In the genomic region with DNA sequence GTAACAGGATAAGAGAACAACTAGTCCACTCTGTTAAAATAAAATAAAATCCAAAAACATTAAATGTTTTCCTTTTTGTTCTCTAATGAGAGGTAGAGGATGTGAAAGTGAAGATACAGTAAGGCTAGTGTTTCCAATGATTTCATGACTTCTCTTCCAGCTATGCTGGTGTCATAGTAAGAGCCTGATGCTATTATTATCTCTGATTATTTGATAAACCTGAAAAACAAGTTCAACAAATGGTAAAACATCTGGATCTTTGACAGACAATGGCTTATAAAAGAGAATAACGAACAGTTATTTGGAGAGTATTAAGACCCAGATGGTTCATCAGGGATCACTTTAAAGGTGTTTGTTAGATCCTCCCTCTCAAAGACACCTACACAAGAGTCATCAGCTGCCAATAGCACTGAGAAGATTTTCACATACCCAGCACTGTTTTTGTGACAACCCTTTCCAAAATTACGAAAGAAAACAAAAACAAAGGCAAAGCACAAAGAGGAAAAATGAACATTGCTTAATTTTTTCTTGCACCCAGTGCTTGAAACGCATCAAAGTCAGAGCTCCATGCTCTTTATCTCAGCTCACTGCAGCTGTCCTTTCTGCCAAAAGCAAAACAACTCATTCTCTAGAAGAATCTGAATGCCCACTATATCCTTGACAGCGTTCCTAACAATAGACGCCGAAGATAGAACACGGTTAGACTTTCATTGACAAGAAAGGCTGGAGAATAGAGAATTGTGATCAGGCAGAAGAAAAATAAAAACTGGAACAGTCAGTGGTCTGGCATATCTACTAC, we compare ENCODE assay signal across 13 cellular contexts.
DNase-seq lines count a peak whose midpoint lies in the region; ATAC-seq, FAIRE-seq and TF ChIP-seq lines count a peak whose summit lies in the region.
"Had no signal": no experiment of that assay in that cellular context is flagged by ENCODE, and none has a peak within 500 bp of the region (broad histone marks: within the 10 kb centered on the region; RNA-seq: fewer than 3 reads in every experiment).

No MANE protein-coding gene starts in this region.

- TF ChIP-seq CTCF in chondrocyte (IDR thresholded peaks at IDR 0.05) (no peak), osteoblast (IDR thresholded peaks at IDR 0.05; ENCODE audit: extremely low read depth, low read depth, low read length) (no peak)

- H4K20me1 ChIP-seq in BLaER1 (no peaks in the 10 kb centered on the region), osteoblast (ENCODE audit: insufficient read depth, low read length) (no peaks in the 10 kb centered on the region)

- no peak overlapping the region for H3K4me3 Mint-ChIP-seq in chondrocyte (ENCODE audit: unreplicated experiment)
- H3K4me3 Mint-ChIP-seq: activated T-cell treated with anti-CD3 and anti-CD28 coated beads, Interleukin-2, amount 50 U/mL, for 72 hours had no signal

- no peaks in the 10 kb centered on the region for H3K27me3 ChIP-seq in BLaER1
- H3K27me3 ChIP-seq in osteoblast (ENCODE audit: insufficient read depth, low read length), result no peaks in the 10 kb centered on the region
- H3K27me3 ChIP-seq: pancreas had no signal

- FAIRE-seq in H54 (lab: Jason Lieb, UNC), result peak; percentile 75

- peak overlapping the region; percentile 62 for H3K4me3 ChIP-seq in BLaER1
- no peak overlapping the region for H3K4me3 ChIP-seq in osteoblast (ENCODE audit: insufficient read depth, low read length)
- H3K4me3 ChIP-seq: pancreas had no signal

- H3K4me2 ChIP-seq in BLaER1 (peak overlapping the region; percentile 87), osteoblast (ENCODE audit: insufficient read depth, low read length) (peak overlapping the region; percentile 55)

- H3K9ac ChIP-seq in BLaER1, result peak overlapping the region; percentile 59

- H3K36me3 ChIP-seq in BLaER1 (no peaks in the 10 kb centered on the region), osteoblast (ENCODE audit: insufficient read depth, low read length) (no peaks in the 10 kb centered on the region)
- H3K36me3 ChIP-seq: pancreas had no signal

- ATAC-seq in HG02759 (IDR thresholded peaks at IDR 0.05; ENCODE audit: unreplicated experiment) (no peak), HG02973 (IDR thresholded peaks at IDR 0.05; ENCODE audit: unreplicated experiment) (no peak), HG03095 (IDR thresholded peaks at IDR 0.05; ENCODE audit: unreplicated experiment) (no peak)
- ATAC-seq: activated T-cell treated with anti-CD3 and anti-CD28 coated beads, Interleukin-2, amount 50 U/mL, for 72 hours had no signal

- H3K27me3 Mint-ChIP-seq in chondrocyte (ENCODE audit: low read depth), result no peaks in the 10 kb centered on the region

- H3K4me1 Mint-ChIP-seq in chondrocyte (ENCODE audit: low read depth), result peaks cover 78% of the 10 kb centered on the region

- no peaks in the 10 kb centered on the region for H3K9me3 ChIP-seq in BLaER1
- no peaks in the 10 kb centered on the region for H3K9me3 ChIP-seq in osteoblast (ENCODE audit: low read depth, low read length)
- H3K9me3 ChIP-seq: pancreas had no signal

- peak overlapping the region; percentile 86 for H3K27ac ChIP-seq in BLaER1
- peak overlapping the region; percentile 75 for H3K27ac ChIP-seq in osteoblast (ENCODE audit: low read depth, low read length)
- H3K27ac ChIP-seq: pancreas had no signal

- peak overlapping the region; percentile 95 for H3K27ac Mint-ChIP-seq in chondrocyte (ENCODE audit: unreplicated experiment)
- H3K27ac Mint-ChIP-seq: activated T-cell treated with anti-CD3 and anti-CD28 coated beads, Interleukin-2, amount 50 U/mL, for 72 hours had no signal

- no peaks in the 10 kb centered on the region for H3K36me3 Mint-ChIP-seq in chondrocyte (ENCODE audit: low read depth)

- TF ChIP-seq POLR2A in H54 (IDR thresholded peaks at IDR 0.05; ENCODE audit: low read depth, low read length), result no peak

- H3K79me2 ChIP-seq in osteoblast (ENCODE audit: insufficient read depth, low read length), result peaks cover 3% of the 10 kb centered on the region

- DNase-seq in H54 (ENCODE audit: insufficient read length, low spot score), result no peak
- DNase-seq in chondrocyte (ENCODE audit: low spot score), result no peak
- no peak for DNase-seq in osteoblast (ENCODE audit: insufficient read length, low spot score, missing footprints)
- DNase-seq in islet precursor cell, result no peak
- DNase-seq: activated T-cell treated with anti-CD3 and anti-CD28 coated beads, Interleukin-2, amount 50 U/mL, for 72 hours; C1 segment of cervical spinal cord; GF-D8; NCI-H1930; pancreas had no signal

- peaks cover 92% of the 10 kb centered on the region for H3K4me1 ChIP-seq in BLaER1
- H3K4me1 ChIP-seq in osteoblast (ENCODE audit: insufficient read depth, low read length), result peaks cover 74% of the 10 kb centered on the region
- H3K4me1 ChIP-seq: pancreas had no signal

- H3K9me3 Mint-ChIP-seq in chondrocyte (ENCODE audit: low read depth), result no peaks in the 10 kb centered on the region
- H3K9me3 Mint-ChIP-seq: activated T-cell treated with anti-CD3 and anti-CD28 coated beads, Interleukin-2, amount 50 U/mL, for 72 hours had no signal

- H2AFZ ChIP-seq in osteoblast (ENCODE audit: low read length), result no peak overlapping the region
